ENCODE assay signal across 31 cellular contexts in genomic region chr13:46731535-46731934, GRCh38.
"Had no signal": no experiment of that assay in that cellular context is flagged by ENCODE, and none has a peak within 500 bp of the region (broad histone marks: within the 10 kb centered on the region; RNA-seq: fewer than 3 reads in every experiment).

No MANE protein-coding gene starts in this region.

- H3K4me3 ChIP-seq: neural progenitor cell, ovary, psoas muscle, right lobe of liver, sigmoid colon, smooth muscle cell, spleen, suprapubic skin, testis, tibial artery, transverse colon, upper lobe of right lung, uterus had no signal

- ATAC-seq: natural killer cell; psoas muscle; right cardiac atrium; right lobe of liver; stimulated activated memory B cell treated with anti-CD40 and anti-IgM and Interleukin-4, amounts not matched to agents 10 μg/mL and 1 μg/mL and 100 μg/mL, for 72 hours; stimulated activated naive CD8-positive, alpha-beta T cell treated with anti-CD3 and anti-CD28 coated beads, Interleukin-15, amount 100 ng/mL, for 72 hours; stimulated activated naive CD8-positive, alpha-beta T cell treated with anti-CD3 and anti-CD28 coated beads, Interleukin-15, Interleukin-2, amounts not matched to agents 100 U/mL and 50 U/mL, for 24 hours; upper lobe of right lung had no signal

- DNase-seq: natural killer cell; occipital lobe; ovary; posterior cingulate gyrus; psoas muscle; right cardiac atrium; right lobe of liver; sigmoid colon; spleen; stimulated activated CD4-positive, alpha-beta T cell treated with anti-CD3 and anti-CD28 coated beads, Interleukin-12 subunit alpha, Interleukin-12 subunit beta, amount 100 ng/mL, for 4 hours; stimulated activated CD4-positive, alpha-beta T cell treated with anti-CD3 and anti-CD28 coated beads, Interleukin-1b, Interleukin-23, amount 100 ng/mL, for 48 hours; stimulated activated CD4-positive, alpha-beta T cell treated with anti-CD3 and anti-CD28 coated beads, Interleukin-4, amount 100 ng/mL, for 1 hour; stimulated activated CD4-positive, alpha-beta T cell treated with anti-CD3 and anti-CD28 coated beads, Interleukin-4, amount 100 ng/mL, for 4 hours; stimulated activated CD8-positive, alpha-beta memory T cell treated with anti-CD3 and anti-CD28 coated beads, Interleukin-4, amount 100 ng/mL, for 48 hours; stimulated activated naive CD4-positive, alpha-beta T cell; stimulated activated naive CD8-positive, alpha-beta T cell treated with anti-CD3 and anti-CD28 coated beads, Interleukin-15, amount 100 ng/mL, for 72 hours; stimulated activated naive CD8-positive, alpha-beta T cell treated with anti-CD3 and anti-CD28 coated beads, Interleukin-15, Interleukin-2, amounts not matched to agents 100 U/mL and 50 U/mL, for 24 hours; substantia nigra; testis; tibial artery; transverse colon; upper lobe of right lung; uterus had no signal

- H3K4me1 ChIP-seq: neural progenitor cell, parathyroid adenoma, psoas muscle, right lobe of liver, sigmoid colon, spleen, suprapubic skin, testis, tibial artery, transverse colon, upper lobe of right lung, uterus had no signal

- H3K27ac ChIP-seq: neural progenitor cell, ovary, parathyroid adenoma, psoas muscle, right lobe of liver, sigmoid colon, spleen, suprapubic skin, testis, tibial artery, transverse colon, upper lobe of right lung, uterus had no signal

- H3K27ac Mint-ChIP-seq: natural killer cell; nephron; neural progenitor cell; progenitor cell of endocrine pancreas; stimulated activated memory B cell treated with anti-CD40 and anti-IgM and Interleukin-4, amounts not matched to agents 10 μg/mL and 1 μg/mL and 100 μg/mL, for 72 hours; stimulated activated naive CD8-positive, alpha-beta T cell treated with anti-CD3 and anti-CD28 coated beads, Interleukin-15, amount 100 ng/mL, for 72 hours; type B pancreatic cell had no signal

- H3K27me3 ChIP-seq: neural progenitor cell, ovary, right lobe of liver, sigmoid colon, spleen, suprapubic skin, testis, tibial artery, transverse colon, upper lobe of right lung, uterus had no signal

- H3K4me1 Mint-ChIP-seq: neural progenitor cell; stimulated activated memory B cell treated with anti-CD40 and anti-IgM and Interleukin-4, amounts not matched to agents 10 μg/mL and 1 μg/mL and 100 μg/mL, for 72 hours had no signal

- H3K4me3 Mint-ChIP-seq: natural killer cell; nephron; neural progenitor cell; stimulated activated memory B cell treated with anti-CD40 and anti-IgM and Interleukin-4, amounts not matched to agents 10 μg/mL and 1 μg/mL and 100 μg/mL, for 72 hours; stimulated activated naive CD8-positive, alpha-beta T cell treated with anti-CD3 and anti-CD28 coated beads, Interleukin-15, amount 100 ng/mL, for 72 hours; type B pancreatic cell had no signal

- H3K27me3 Mint-ChIP-seq: progenitor cell of endocrine pancreas; stimulated activated memory B cell treated with anti-CD40 and anti-IgM and Interleukin-4, amounts not matched to agents 10 μg/mL and 1 μg/mL and 100 μg/mL, for 72 hours; stimulated activated naive CD8-positive, alpha-beta T cell treated with anti-CD3 and anti-CD28 coated beads, Interleukin-15, amount 100 ng/mL, for 72 hours; type B pancreatic cell had no signal

- H3K36me3 ChIP-seq: neural progenitor cell, ovary, uterus had no signal

- H3K9me3 Mint-ChIP-seq: natural killer cell; nephron; neural progenitor cell; stimulated activated memory B cell treated with anti-CD40 and anti-IgM and Interleukin-4, amounts not matched to agents 10 μg/mL and 1 μg/mL and 100 μg/mL, for 72 hours; stimulated activated naive CD8-positive, alpha-beta T cell treated with anti-CD3 and anti-CD28 coated beads, Interleukin-15, amount 100 ng/mL, for 72 hours; type B pancreatic cell had no signal

- H3K9me3 ChIP-seq: ovary, psoas muscle, right lobe of liver, sigmoid colon, spleen, suprapubic skin, testis, tibial artery, transverse colon, upper lobe of right lung, uterus had no signal
